ENCODE assay signal across 1 cellular context in genomic region chr22:37165940-37166674, GRCh38.
TF ChIP-seq lines count a peak whose summit lies in the region.

No MANE protein-coding gene starts in this region.

TF ChIP-seq in IMR-90, 13 proteins besides CTCF, POLR2A, EP300 and RAD21:
- TF ChIP-seq, protein P1, sequence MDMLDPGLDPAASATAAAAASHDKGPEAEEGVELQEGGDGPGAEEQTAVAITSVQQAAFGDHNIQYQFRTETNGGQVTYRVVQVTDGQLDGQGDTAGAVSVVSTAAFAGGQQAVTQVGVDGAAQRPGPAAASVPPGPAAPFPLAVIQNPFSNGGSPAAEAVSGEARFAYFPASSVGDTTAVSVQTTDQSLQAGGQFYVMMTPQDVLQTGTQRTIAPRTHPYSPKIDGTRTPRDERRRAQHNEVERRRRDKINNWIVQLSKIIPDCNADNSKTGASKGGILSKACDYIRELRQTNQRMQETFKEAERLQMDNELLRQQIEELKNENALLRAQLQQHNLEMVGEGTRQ (IDR thresholded peaks at IDR 0.05; ENCODE audit: low read depth, low read length): no peak
- TF ChIP-seq RFX5 (IDR thresholded peaks at IDR 0.05; ENCODE audit: low read depth, low read length) (no peak), BHLHE40 (IDR thresholded peaks at IDR 0.05; ENCODE audit: low read depth, low read length) (no peak), MXI1 (IDR thresholded peaks at IDR 0.05; ENCODE audit: borderline replicate concordance, low read depth, low read length) (no peak), MAZ (IDR thresholded peaks at IDR 0.05; ENCODE audit: borderline replicate concordance, low read depth, low read length) (no peak), ELK1 (IDR thresholded peaks at IDR 0.05; ENCODE audit: borderline replicate concordance, low read depth, low read length) (no peak), CEBPB (IDR thresholded peaks at IDR 0.05; ENCODE audit: low read depth, low read length) (no peak), CHD1 (IDR thresholded peaks at IDR 0.05; ENCODE audit: low read depth, low read length) (no peak), RCOR1 (IDR thresholded peaks at IDR 0.05; ENCODE audit: insufficient replicate concordance, low read length) (no peak), SMC3 (IDR thresholded peaks at IDR 0.05; ENCODE audit: low read depth, low read length) (no peak), NFE2L2 (IDR thresholded peaks at IDR 0.05; ENCODE audit: low read depth, low read length) (no peak), MAFK (IDR thresholded peaks at IDR 0.05; ENCODE audit: low read depth, low read length) (no peak), FOS (IDR thresholded peaks at IDR 0.05; ENCODE audit: low read depth, low read length) (no peak)
